32 cellular contexts compared by ENCODE assay signal in genomic region chr1:46457178-46457577, GRCh38. TPM values are rescaled to one million over a fixed set of nuclear protein-coding genes. Genes with fewer than 3 reads are reported as not detected.
"Had no signal": no experiment of that assay in that cellular context is flagged by ENCODE, and none has a peak within 500 bp of the region (broad histone marks: within the 10 kb centered on the region; RNA-seq: fewer than 3 reads in every experiment).

No MANE protein-coding gene starts in this region.

- H3K9me3 ChIP-seq: stomach, suprapubic skin, testis, thoracic aorta, thyroid gland, tibial artery, tibial nerve, transverse colon, upper lobe of left lung, upper lobe of right lung, uterus, vagina had no signal

- FAIRE-seq: urothelium cell line had no signal

- H3K27me3 ChIP-seq: testis, thyroid gland, upper lobe of left lung, uterus, vagina had no signal

- H3K9me3 Mint-ChIP-seq: stimulated activated effector memory CD8-positive, alpha-beta T cell treated with anti-CD3 and anti-CD28 coated beads, Interleukin-12 subunit alpha, Interleukin-12 subunit beta, amount 100 ng/mL, for 72 hours; stimulated activated memory B cell treated with anti-CD40 and anti-IgM and Interleukin-4, amounts not matched to agents 10 μg/mL and 1 μg/mL and 100 μg/mL, for 72 hours; stimulated activated naive B cell treated with anti-CD40 and anti-IgM and Interleukin-4, amounts not matched to agents 10 μg/mL and 1 μg/mL and 100 μg/mL, for 72 hours; stimulated activated naive CD8-positive, alpha-beta T cell treated with anti-CD3 and anti-CD28 coated beads, Interleukin-15, amount 100 ng/mL, for 72 hours; stimulated activated naive CD8-positive, alpha-beta T cell treated with anti-CD3 and anti-CD28 coated beads, Interleukin-15, Interleukin-2, amounts not matched to agents 100 ng/mL and 50 ng/mL, for 24 hours; type B pancreatic cell had no signal

- ATAC-seq: stimulated activated effector memory CD8-positive, alpha-beta T cell treated with anti-CD3 and anti-CD28 coated beads, Interleukin-12 subunit alpha, Interleukin-12 subunit beta, amount 100 ng/mL, for 72 hours; stimulated activated memory B cell treated with anti-CD40 and anti-IgM and Interleukin-4, amounts not matched to agents 10 μg/mL and 1 μg/mL and 100 μg/mL, for 72 hours; stimulated activated naive B cell treated with anti-CD40 and anti-IgM and Interleukin-4, amounts not matched to agents 10 μg/mL and 1 μg/mL and 100 μg/mL, for 72 hours; stimulated activated naive CD8-positive, alpha-beta T cell treated with anti-CD3 and anti-CD28 coated beads, Interleukin-15, amount 100 ng/mL, for 72 hours; stimulated activated naive CD8-positive, alpha-beta T cell treated with anti-CD3 and anti-CD28 coated beads, Interleukin-15, Interleukin-2, amounts not matched to agents 100 U/mL and 50 U/mL, for 24 hours; upper lobe of right lung had no signal

- H3K4me1 Mint-ChIP-seq: stimulated activated memory B cell treated with anti-CD40 and anti-IgM and Interleukin-4, amounts not matched to agents 10 μg/mL and 1 μg/mL and 100 μg/mL, for 72 hours; stimulated activated naive B cell treated with anti-CD40 and anti-IgM and Interleukin-4, amounts not matched to agents 10 μg/mL and 1 μg/mL and 100 μg/mL, for 72 hours; stimulated activated naive CD8-positive, alpha-beta T cell treated with anti-CD3 and anti-CD28 coated beads, Interleukin-15, amount 100 ng/mL, for 72 hours had no signal

- H3K27ac ChIP-seq: stomach, suprapubic skin, testis, thoracic aorta, thyroid gland, tibial artery, tibial nerve, transverse colon, upper lobe of left lung, upper lobe of right lung, uterus, vagina had no signal

- H3K4me3 Mint-ChIP-seq: stimulated activated effector memory CD8-positive, alpha-beta T cell treated with anti-CD3 and anti-CD28 coated beads, Interleukin-12 subunit alpha, Interleukin-12 subunit beta, amount 100 ng/mL, for 72 hours; stimulated activated memory B cell treated with anti-CD40 and anti-IgM and Interleukin-4, amounts not matched to agents 10 μg/mL and 1 μg/mL and 100 μg/mL, for 72 hours; stimulated activated naive B cell treated with anti-CD40 and anti-IgM and Interleukin-4, amounts not matched to agents 10 μg/mL and 1 μg/mL and 100 μg/mL, for 72 hours; stimulated activated naive CD8-positive, alpha-beta T cell treated with anti-CD3 and anti-CD28 coated beads, Interleukin-15, amount 100 ng/mL, for 72 hours; stimulated activated naive CD8-positive, alpha-beta T cell treated with anti-CD3 and anti-CD28 coated beads, Interleukin-15, Interleukin-2, amounts not matched to agents 100 ng/mL and 50 ng/mL, for 24 hours; type B pancreatic cell had no signal

- H3K36me3 Mint-ChIP-seq: stimulated activated effector memory CD8-positive, alpha-beta T cell treated with anti-CD3 and anti-CD28 coated beads, Interleukin-12 subunit alpha, Interleukin-12 subunit beta, amount 100 ng/mL, for 72 hours; stimulated activated memory B cell treated with anti-CD40 and anti-IgM and Interleukin-4, amounts not matched to agents 10 μg/mL and 1 μg/mL and 100 μg/mL, for 72 hours; stimulated activated naive B cell treated with anti-CD40 and anti-IgM and Interleukin-4, amounts not matched to agents 10 μg/mL and 1 μg/mL and 100 μg/mL, for 72 hours; type B pancreatic cell had no signal

- H3K27ac Mint-ChIP-seq: stimulated activated effector memory CD8-positive, alpha-beta T cell treated with anti-CD3 and anti-CD28 coated beads, Interleukin-12 subunit alpha, Interleukin-12 subunit beta, amount 100 ng/mL, for 72 hours; stimulated activated memory B cell treated with anti-CD40 and anti-IgM and Interleukin-4, amounts not matched to agents 10 μg/mL and 1 μg/mL and 100 μg/mL, for 72 hours; stimulated activated naive B cell treated with anti-CD40 and anti-IgM and Interleukin-4, amounts not matched to agents 10 μg/mL and 1 μg/mL and 100 μg/mL, for 72 hours; stimulated activated naive CD8-positive, alpha-beta T cell treated with anti-CD3 and anti-CD28 coated beads, Interleukin-15, amount 100 ng/mL, for 72 hours; stimulated activated naive CD8-positive, alpha-beta T cell treated with anti-CD3 and anti-CD28 coated beads, Interleukin-15, Interleukin-2, amounts not matched to agents 100 ng/mL and 50 ng/mL, for 24 hours; type B pancreatic cell had no signal

- H3K36me3 ChIP-seq: stomach, suprapubic skin, thoracic aorta, thyroid gland, tibial artery, tibial nerve, transverse colon, upper lobe of left lung, upper lobe of right lung, uterus, vagina had no signal

- H3K4me3 ChIP-seq: stomach, suprapubic skin, testis, thoracic aorta, thyroid gland, tibial artery, tibial nerve, transverse colon, upper lobe of left lung, upper lobe of right lung, uterus, vagina had no signal

- DNase-seq: stimulated activated CD4-positive, alpha-beta T cell treated with anti-CD3 and anti-CD28 coated beads, Interleukin-2, amount 100 ng/mL, for 48 hours; stimulated activated CD4-positive, alpha-beta T cell treated with anti-CD3 and anti-CD28 coated beads, Interleukin-4, amount 100 ng/mL, for 1 hour; stimulated activated CD4-positive, alpha-beta T cell treated with anti-CD3 and anti-CD28 coated beads, Interleukin-4, amount 100 ng/mL, for 24 hours; stimulated activated CD4-positive, alpha-beta T cell treated with anti-CD3 and anti-CD28 coated beads, Interleukin-4, amount 100 ng/mL, for 4 hours; stimulated activated CD8-positive, alpha-beta memory T cell treated with anti-CD3 and anti-CD28 coated beads, Interleukin-4, amount 100 ng/mL, for 48 hours; stimulated activated naive B cell treated with anti-CD40 and anti-IgM and Interleukin-4, amounts not matched to agents 10 μg/mL and 1 μg/mL and 100 μg/mL, for 72 hours; stimulated activated naive CD4-positive, alpha-beta T cell; stimulated activated naive CD4-positive, alpha-beta T cell treated with Interleukin-2 at 50 U/mL for 16 hours; stimulated activated naive CD8-positive, alpha-beta T cell treated with anti-CD3 and anti-CD28 coated beads, Interleukin-15, amount 100 ng/mL, for 72 hours; stimulated activated naive CD8-positive, alpha-beta T cell treated with anti-CD3 and anti-CD28 coated beads, Interleukin-15, Interleukin-2, amounts not matched to agents 100 U/mL and 50 U/mL, for 24 hours; stomach; testis; thyroid gland; tibial artery; transverse colon; trophoblast cell; upper lobe of left lung; upper lobe of right lung; uterus had no signal

- H3K4me1 ChIP-seq: stomach, suprapubic skin, testis, thyroid gland, tibial artery, tibial nerve, transverse colon, upper lobe of left lung, upper lobe of right lung, uterus, vagina had no signal

RNA-seq across cellular contexts. Expression of gene DMBX1, which starts 32.5 kb away (rescaled TPM):
- total RNA-seq: stomach, subcutaneous adipose tissue, temporal lobe, thoracic aorta, thyroid gland, tibial nerve, transverse colon, upper lobe of left lung, upper lobe of right lung, ureter, urinary bladder had no signal
- polyA plus RNA-seq: stomach, urinary bladder had no signal
